Comparison of ENCODE assay signal across 24 cellular contexts in genomic region chr18:48631851-48632250, GRCh38.
DNase-seq lines count a peak whose midpoint lies in the region; ATAC-seq, FAIRE-seq and TF ChIP-seq lines count a peak whose summit lies in the region.
"Had no signal": no experiment of that assay in that cellular context is flagged by ENCODE, and none has a peak within 500 bp of the region (broad histone marks: within the 10 kb centered on the region; RNA-seq: fewer than 3 reads in every experiment).

No MANE protein-coding gene starts in this region.

- H3K79me2 ChIP-seq in SK-N-SH (ENCODE audit: insufficient read depth): peaks cover 72% of the 10 kb centered on the region

- H3K27me3 ChIP-seq in RWPE2 (ENCODE audit: insufficient read depth, poor library complexity, severe bottlenecking): no peaks in the 10 kb centered on the region
- H3K27me3 ChIP-seq in SK-N-SH (ENCODE audit: insufficient read depth): no peaks in the 10 kb centered on the region

- H3K4me3 ChIP-seq in RWPE2 (ENCODE audit: severe bottlenecking) (no peak overlapping the region), kidney (ENCODE audit: low read length in 2 of 2) (no peak overlapping the region), SK-N-SH (ENCODE audit: low read depth in 2 of 2, low read length in 1 of 2) (no peak overlapping the region)
- H3K4me3 ChIP-seq: GM12878, HAP-1 had no signal

- no peak for TF ChIP-seq RAD21 in SK-N-SH (IDR thresholded peaks at IDR 0.05; ENCODE audit: low read length)

- no peak for TF ChIP-seq CTCF in HFFc6 (IDR thresholded peaks at IDR 0.05)
- TF ChIP-seq CTCF in RWPE2 (IDR thresholded peaks at IDR 0.05; ENCODE audit: poor library complexity, severe bottlenecking): no peak
- no peak for TF ChIP-seq CTCF in kidney (IDR thresholded peaks at IDR 0.05; ENCODE audit: borderline replicate concordance, extremely low read depth, insufficient read depth)
- TF ChIP-seq CTCF in osteocyte (IDR thresholded peaks at IDR 0.05): no peak
- TF ChIP-seq CTCF in SK-N-SH (IDR thresholded peaks at IDR 0.05): no peak

- CTCF ChIA-PET in SK-N-SH (lab: Yijun Ruan, JAX): interaction anchor here (1.1 to 2.0 kb wide), 2 partner anchors 18 to 74 kb away, joined by 3 to 5 read pairs; no protein-coding TSS in a partner anchor

- no peak for TF ChIP-seq EP300 in SK-N-SH (IDR thresholded peaks at IDR 0.05; ENCODE audit: borderline replicate concordance in 1 of 2, low read depth in 1 of 2, low read length in 1 of 2)

- H3K9me3 ChIP-seq in RWPE2 (ENCODE audit: severe bottlenecking) (no peaks in the 10 kb centered on the region), kidney (ENCODE audit: control insufficient read depth in 1 of 2, low read length in 2 of 2) (no peaks in the 10 kb centered on the region), SK-N-SH (no peaks in the 10 kb centered on the region)
- H3K9me3 ChIP-seq: Caco-2, HAP-1 had no signal

- H3K27ac ChIP-seq in RWPE2 (ENCODE audit: poor library complexity, severe bottlenecking) (no peak overlapping the region), kidney (ENCODE audit: low read depth in 2 of 2, low read length in 2 of 2) (no peak overlapping the region), SK-N-SH (ENCODE audit: low read depth in 2 of 2, low read length in 1 of 2) (peak overlapping the region in 1 of 2 experiments; percentile 93; a peak in 1 of 4 replicates)
- H3K27ac ChIP-seq: HL-60 had no signal

- H3K4me1 ChIP-seq in RWPE2 (ENCODE audit: insufficient read depth, poor library complexity, severe bottlenecking) (peaks cover 23% of the 10 kb centered on the region), kidney (ENCODE audit: control insufficient read depth in 1 of 2, insufficient read depth in 1 of 2, low read depth in 1 of 2, low read length in 2 of 2) (no peaks in the 10 kb centered on the region), SK-N-SH (ENCODE audit: control insufficient read depth in 1 of 2, insufficient read depth in 2 of 2, low read depth in 1 of 2, low read length in 1 of 2) (peaks cover 3 to 18% of the 10 kb centered on the region in 2 experiments; a peak in 3 of 4 replicates)
- H3K4me1 ChIP-seq: Caco-2, HAP-1 had no signal

- H4K20me1 ChIP-seq in SK-N-SH (ENCODE audit: insufficient read depth): no peaks in the 10 kb centered on the region

- peaks cover 2% of the 10 kb centered on the region; the same call in 1 of the 2 replicates for H3K27me3 Mint-ChIP-seq in HFFc6 (ENCODE audit: insufficient read depth)
- H3K27me3 Mint-ChIP-seq in osteocyte (ENCODE audit: unreplicated experiment): no peaks in the 10 kb centered on the region

- peaks cover 55% of the 10 kb centered on the region for H3K4me1 Mint-ChIP-seq in HFFc6 (ENCODE audit: low read depth)
- H3K4me1 Mint-ChIP-seq in osteocyte (ENCODE audit: unreplicated experiment): peaks cover 59% of the 10 kb centered on the region

- H3K4me3 Mint-ChIP-seq in HFFc6 (no peak overlapping the region; the same call in 1 of the 2 replicates), osteocyte (ENCODE audit: unreplicated experiment) (no peak overlapping the region)
- H3K4me3 Mint-ChIP-seq: CD8-positive, alpha-beta T cell had no signal

- intact Hi-C loops in kidney (cut with DNase I): no loop called here

- H2AFZ ChIP-seq in SK-N-SH (ENCODE audit: low read depth): no peak overlapping the region

- peaks cover 14% of the 10 kb centered on the region; the same call in 1 of the 2 replicates for H3K36me3 ChIP-seq in RWPE2 (ENCODE audit: low read depth)
- no peaks in the 10 kb centered on the region for H3K36me3 ChIP-seq in kidney (ENCODE audit: control insufficient read depth in 1 of 2, insufficient read depth in 2 of 2, low read length in 2 of 2)
- H3K36me3 ChIP-seq in SK-N-SH (replicated peaks in 1 of 2; ENCODE audit: control insufficient read depth in 1 of 2, insufficient read depth in 2 of 2, low read length in 1 of 2): peaks cover 17 to 22% of the 10 kb centered on the region in 2 experiments
- H3K36me3 ChIP-seq: HAP-1 had no signal

- peaks cover 38% of the 10 kb centered on the region for H3K36me3 Mint-ChIP-seq in HFFc6 (ENCODE audit: low read depth)
- peaks cover 23% of the 10 kb centered on the region for H3K36me3 Mint-ChIP-seq in osteocyte (ENCODE audit: unreplicated experiment)
- H3K36me3 Mint-ChIP-seq: CD8-positive, alpha-beta T cell had no signal

- H3K4me2 ChIP-seq in SK-N-SH: no peak overlapping the region

- FAIRE-seq in kidney (lab: Jason Lieb, UNC): no peak
- FAIRE-seq: GM12878, RCC 7860 had no signal

- no peak for ATAC-seq in RWPE2 (ENCODE audit: low read depth)
- ATAC-seq: CD8-positive, alpha-beta T cell; GM12878 had no signal

- POLR2A ChIA-PET in SK-N-SH (lab: Yijun Ruan, JAX): no interaction called here

- no peaks in the 10 kb centered on the region for H3K9me2 ChIP-seq in SK-N-SH

- H3K9ac ChIP-seq in kidney (ENCODE audit: low read length in 2 of 2) (no peak overlapping the region), SK-N-SH (no peak overlapping the region)

- DNase-seq in HFFc6 (no peak), RWPE2 (ENCODE audit: low spot score) (peak; percentile 24), kidney (peak; percentile 25), osteocyte (ENCODE audit: extremely low spot score, unreplicated experiment) (no peak), G401 (ENCODE audit: low spot score) (no peak), SK-N-SH (no peak)
- no peak for DNase-seq in stimulated activated CD4-positive, alpha-beta T cell treated with anti-CD3 and anti-CD28 coated beads, Interleukin-4, amount 100 ng/mL, for 1 hour
- DNase-seq: C1 segment of cervical spinal cord; Caco-2; CD8-positive, alpha-beta T cell; GDM1; GOT3; Kasumi-1; MV-4-11; NCI-H1105; NCI-H1436 treated with DMSO at 0.1 percent for 48 hours; NCI-H187 treated with DMSO at 0.1 percent for 48 hours; NCI-H2171 treated with DMSO at 0.1 percent for 48 hours; NCI-H345; NCI-H510A treated with DMSO at 0.1 percent for 48 hours had no signal

- H3K27ac Mint-ChIP-seq in HFFc6 (peak overlapping the region; percentile 84), osteocyte (ENCODE audit: unreplicated experiment) (peak overlapping the region; percentile 53)
- H3K27ac Mint-ChIP-seq: CD8-positive, alpha-beta T cell had no signal

- H3K9me3 Mint-ChIP-seq in HFFc6 (no peaks in the 10 kb centered on the region), osteocyte (ENCODE audit: unreplicated experiment) (no peaks in the 10 kb centered on the region)
- H3K9me3 Mint-ChIP-seq: CD8-positive, alpha-beta T cell had no signal

- in situ Hi-C loops in G401 (cut with HindIII; ENCODE audit: low sequenced_read_pairs): no loop called here

- H3F3A ChIP-seq in SK-N-SH (replicated peaks; ENCODE audit: insufficient read depth): peaks cover 18% of the 10 kb centered on the region

- 95% methylated on average over 5 of the region's 6 CpGs for WGBS in SK-N-SH (ENCODE audit: low lambda C conversion rate)

TF ChIP-seq in SK-N-SH, 30 proteins besides CTCF, POLR2A, EP300 and RAD21 (continues in another document):
- TF ChIP-seq NFIC (IDR thresholded peaks at IDR 0.05; ENCODE audit: borderline replicate concordance) (no peak), SIN3A (IDR thresholded peaks at IDR 0.05; ENCODE audit: borderline replicate concordance, low read depth, low read length) (no peak), GATA2 (CRISPR knock-in tag; IDR thresholded peaks at IDR 0.05) (no peak), USF2 (IDR thresholded peaks at IDR 0.05; ENCODE audit: borderline replicate concordance, low read depth, low read length) (no peak), SMC3 (IDR thresholded peaks at IDR 0.05; ENCODE audit: low read depth, low read length) (no peak), IRF3 (IDR thresholded peaks at IDR 0.05; ENCODE audit: low read depth, low read length) (no peak), CHD2 (IDR thresholded peaks at IDR 0.05; ENCODE audit: low read length, partially characterized antibody) (no peak), MXI1 (IDR thresholded peaks at IDR 0.05; ENCODE audit: low read depth, low read length) (no peak), USF1 (IDR thresholded peaks at IDR 0.05; ENCODE audit: borderline replicate concordance, low read depth) (no peak), RFX5 (IDR thresholded peaks at IDR 0.05; ENCODE audit: low read length) (no peak), GABPA (IDR thresholded peaks at IDR 0.05; ENCODE audit: low read depth) (no peak), POLR2AphosphoS5 (IDR thresholded peaks at IDR 0.05; ENCODE audit: low read depth, low read length) (no peak), ELF1 (IDR thresholded peaks at IDR 0.05) (no peak), FOXM1 (IDR thresholded peaks at IDR 0.05; ENCODE audit: low read depth) (no peak), JUND (IDR thresholded peaks at IDR 0.05) (no peak), TAF1 (IDR thresholded peaks at IDR 0.05; ENCODE audit: borderline replicate concordance, low read depth, low read length) (no peak)

Comparison
In these comparisons a context has a peak if more than half of its experiments do, and no peak if none do; other contexts are left out.
1. DNase-seq: peak in RWPE2 (single experiment) and kidney (single experiment); none in HFFc6 (single experiment), osteocyte (single experiment), G401 (single experiment), stimulated activated CD4-positive, alpha-beta T cell treated with anti-CD3 and anti-CD28 coated beads, Interleukin-4, amount 100 ng/mL, for 1 hour (single experiment) and SK-N-SH (single experiment).